Comparison of ENCODE assay signal across 10 cellular contexts in the genomic region with DNA sequence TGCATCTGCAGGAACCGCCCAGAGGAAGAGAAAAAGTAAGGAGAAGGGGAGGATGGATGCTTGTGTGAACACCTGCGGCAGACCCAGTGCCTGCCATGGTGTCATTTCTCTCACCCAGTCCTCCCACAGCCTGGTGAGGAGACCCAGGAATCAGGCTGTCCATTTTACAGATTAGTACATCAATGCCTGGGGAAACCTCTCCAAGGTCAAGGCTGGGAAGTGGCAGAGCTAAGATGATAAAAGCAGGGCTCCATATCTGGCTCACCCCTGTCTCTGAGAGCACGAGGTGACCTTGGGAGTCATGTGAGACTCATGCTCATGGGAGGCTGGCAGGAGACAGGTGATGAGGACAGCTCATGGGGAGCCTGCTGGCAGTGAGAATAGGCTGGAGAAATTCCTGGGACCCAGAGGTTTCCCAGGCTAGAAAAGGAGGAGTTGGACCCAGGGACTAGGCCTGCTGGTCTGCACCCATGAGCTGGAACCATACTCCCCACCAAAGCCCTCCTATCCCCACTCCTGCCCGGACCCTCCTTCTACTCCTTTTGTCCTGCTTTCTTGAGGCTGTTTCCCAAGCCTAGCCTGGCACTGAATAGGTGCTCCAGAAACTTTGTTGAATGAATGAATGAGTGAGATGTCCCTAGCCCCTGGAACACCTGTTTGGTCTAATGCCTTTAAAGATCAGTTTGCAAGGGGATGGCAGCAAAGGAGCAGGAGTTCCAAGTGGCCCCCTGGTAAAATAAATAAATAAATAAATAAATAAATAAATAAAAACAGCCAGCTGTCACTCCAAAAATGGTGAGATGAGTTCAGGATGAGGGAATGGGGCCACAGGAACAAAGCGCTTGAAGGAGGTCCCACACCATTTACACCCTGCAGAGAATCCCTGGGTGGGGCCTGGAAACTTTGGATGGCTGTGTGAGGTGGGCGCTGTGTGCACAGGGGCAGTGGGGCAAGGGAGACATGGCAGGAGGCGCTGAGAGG. TPM values are rescaled to one million over a fixed set of nuclear protein-coding genes. Genes with fewer than 3 reads are reported as not detected.
DNase-seq lines count a peak whose midpoint lies in the region; TF ChIP-seq lines count a peak whose summit lies in the region.
"Had no signal": no experiment of that assay in that cellular context is flagged by ENCODE, and none has a peak within 500 bp of the region (broad histone marks: within the 10 kb centered on the region; RNA-seq: fewer than 3 reads in every experiment).

No MANE protein-coding gene starts in this region.

- H3K4me3 Mint-ChIP-seq in Caco-2 (ENCODE audit: unreplicated experiment) (peak overlapping the region; percentile 93), osteocyte (ENCODE audit: unreplicated experiment) (peak overlapping the region; percentile 78)

- no peak for TF ChIP-seq POLR2A in esophagus squamous epithelium (IDR thresholded peaks at IDR 0.05)

- intact Hi-C loops in Caco-2 (cut with micrococcal nuclease; ENCODE audit: unreplicated experiment), result loop anchor here (2.0 kb wide), 1 partner anchor 53 kb away; no protein-coding TSS in a partner anchor
- intact Hi-C loops in esophagus squamous epithelium (cut with DNase I), result no loop called here

- H3K27me3 Mint-ChIP-seq in Caco-2 (ENCODE audit: insufficient read depth, unreplicated experiment) (no peaks in the 10 kb centered on the region), osteocyte (ENCODE audit: unreplicated experiment) (no peaks in the 10 kb centered on the region)

- CTCF ChIA-PET in Caco-2 (lab: Charles Lee), result no interaction called here

- H3K9me3 ChIP-seq in Caco-2, result no peaks in the 10 kb centered on the region
- H3K9me3 ChIP-seq in SJCRH30 (replicated peaks), result no peaks in the 10 kb centered on the region
- no peaks in the 10 kb centered on the region for H3K9me3 ChIP-seq in esophagus squamous epithelium
- H3K9me3 ChIP-seq: mucosa of descending colon had no signal

- POLR2A ChIA-PET in Caco-2 (lab: Charles Lee), result no interaction called here

- 55 to 64% methylated on average over 6 to 7 of the region's 7 CpGs for WGBS in esophagus squamous epithelium, 2 donors

- no peak for DNase-seq in Caco-2
- DNase-seq in SJCRH30, result no peak
- DNase-seq in esophagus squamous epithelium (lab: John Stamatoyannopoulos, UW), result no peak
- no peak for DNase-seq in osteocyte (ENCODE audit: extremely low spot score, unreplicated experiment)
- no peak for DNase-seq in activated CD4-positive, CD25-positive, alpha-beta regulatory T cell (lab: John Stamatoyannopoulos, UW)
- no peak for DNase-seq in globus pallidus (ENCODE audit: low spot score)
- DNase-seq in NCI-H510A treated with DMSO at 0.1 percent for 48 hours (lab: John Stamatoyannopoulos, UW), result no peak
- DNase-seq in NCI-H128 (lab: John Stamatoyannopoulos, UW; ENCODE audit: unreplicated experiment), result no peak
- DNase-seq: activated effector memory CD4-positive, alpha-beta T cell treated with anti-CD3 and anti-CD28 coated beads, Interleukin-2, amount 50 U/mL, for 16 hours had no signal

- TSS peak; percentile 17 for BruUV-seq in Caco-2 (replicated peaks; lab: Mats Ljungman, UMichigan)

- H3K27ac ChIP-seq in SJCRH30 (no peak overlapping the region), esophagus squamous epithelium (peak overlapping the region in 2 of 4 donors; percentile 89 to 93)

- H3K9me3 Mint-ChIP-seq in Caco-2 (ENCODE audit: unreplicated experiment), result no peaks in the 10 kb centered on the region
- no peaks in the 10 kb centered on the region for H3K9me3 Mint-ChIP-seq in osteocyte (ENCODE audit: unreplicated experiment)

- H3K36me3 ChIP-seq in Caco-2 (ENCODE audit: control insufficient read depth, insufficient read depth, low read length), result peaks cover 1% of the 10 kb centered on the region; the same call in 1 of the 2 replicates
- peaks cover 29% of the 10 kb centered on the region for H3K36me3 ChIP-seq in SJCRH30
- H3K36me3 ChIP-seq in esophagus squamous epithelium, result peaks cover 7 to 41% (median 18%) of the 10 kb centered on the region in 3 donors

- peaks cover 19% of the 10 kb centered on the region for H3K36me3 Mint-ChIP-seq in Caco-2 (ENCODE audit: insufficient read depth, unreplicated experiment)
- peaks cover 13% of the 10 kb centered on the region for H3K36me3 Mint-ChIP-seq in osteocyte (ENCODE audit: unreplicated experiment)

- no peaks in the 10 kb centered on the region for H3K4me1 Mint-ChIP-seq in Caco-2 (ENCODE audit: low read depth, unreplicated experiment)
- H3K4me1 Mint-ChIP-seq in osteocyte (ENCODE audit: unreplicated experiment), result peaks cover 21% of the 10 kb centered on the region

- TF ChIP-seq CTCF in Caco-2 (IDR thresholded peaks at IDR 0.05; ENCODE audit: insufficient read depth in 1 of 2, low read depth in 1 of 2, low read length in 1 of 2, severe bottlenecking in 1 of 2, unreplicated experiment in 1 of 2) (no peak), esophagus squamous epithelium (IDR thresholded peaks at IDR 0.05) (no peak), osteocyte (IDR thresholded peaks at IDR 0.05) (no peak)

- peak overlapping the region; percentile 72 for H3K4me3 ChIP-seq in Caco-2 (ENCODE audit: low read depth, low read length)
- H3K4me3 ChIP-seq in SJCRH30, result peak overlapping the region; percentile 97
- H3K4me3 ChIP-seq in esophagus squamous epithelium, result peak overlapping the region; percentile 93 to 99 (median 96)

- H3K4me1 ChIP-seq in Caco-2 (peaks cover 14% of the 10 kb centered on the region; the same call in 1 of the 2 replicates), SJCRH30 (peaks cover 4% of the 10 kb centered on the region; the same call in 1 of the 2 replicates), esophagus squamous epithelium (peaks cover 10 to 31% (median 15%) of the 10 kb centered on the region in 3 donors)

- no peaks in the 10 kb centered on the region for H3K27me3 ChIP-seq in Caco-2 (replicated peaks; ENCODE audit: control insufficient read depth, insufficient read depth, low read length)
- H3K27me3 ChIP-seq in SJCRH30, result no peaks in the 10 kb centered on the region
- H3K27me3 ChIP-seq in esophagus squamous epithelium, result peaks cover 0 to 5% (median 0%) of the 10 kb centered on the region in 4 donors

- H3K27ac Mint-ChIP-seq in Caco-2 (ENCODE audit: unreplicated experiment), result no peak overlapping the region
- H3K27ac Mint-ChIP-seq in osteocyte (ENCODE audit: unreplicated experiment), result peak overlapping the region; percentile 82

RNA-seq across cellular contexts. Expression of a gene that starts 1.6 kb away (rescaled TPM):
- total RNA-seq in Caco-2 (2022), result 18.9 and 20.6 TPM in 2 replicates
- total RNA-seq in SJCRH30 (2014; rRNA removed; shearing (Covaris generic)), result 28.6 and 29.8 TPM in 2 replicates
- 10 to 100 TPM in 1 of 4 donors, 1 to 10 TPM in 3; 5.0 to 11.4 (median 6.2) TPM for total RNA-seq in esophagus squamous epithelium
- 26.7 and 27.2 TPM in 2 replicates for total RNA-seq in osteocyte

RNA-seq across cellular contexts. Expression of a gene that starts 23.3 kb away (rescaled TPM):
- total RNA-seq in Caco-2 (2022), result 94.0 and 97.6 TPM in 2 replicates
- 120 and 124 TPM in 2 replicates for total RNA-seq in SJCRH30 (2014; rRNA removed; shearing (Covaris generic))
- total RNA-seq in esophagus squamous epithelium, result 10 to 100 TPM; 53.8 to 81.1 (median 73.4) TPM
- total RNA-seq in osteocyte, result 116 and 118 TPM in 2 replicates

RNA-seq across cellular contexts. Expression of a gene that starts 23.6 kb away (rescaled TPM):
- total RNA-seq in Caco-2 (2022) (4.0 and 4.5 TPM in 2 replicates), esophagus squamous epithelium (1 to 10 TPM in 3 of 4 donors, not detected in 1; 1.3 to 5.0 (median 3.4) TPM), osteocyte (5.0 and 9.7 TPM in 2 replicates)
- total RNA-seq in SJCRH30 (2014; rRNA removed; shearing (Covaris generic)), result 4.1 and 4.2 TPM in 2 replicates

RNA-seq across cellular contexts. Expression of a gene that starts 37.2 kb away (rescaled TPM):
- total RNA-seq in Caco-2 (2022), result 40.8 and 48.6 TPM in 2 replicates
- 26.3 and 26.4 TPM in 2 replicates for total RNA-seq in SJCRH30 (2014; rRNA removed; shearing (Covaris generic))
- total RNA-seq in esophagus squamous epithelium, result 10 to 100 TPM; 18.6 to 27.8 (median 21.7) TPM
- 28.6 and 31.1 TPM in 2 replicates for total RNA-seq in osteocyte
